Comparison of ENCODE assay signal across 1 cellular context in genomic region chr3:100268986-100269385, GRCh38.
TF ChIP-seq lines count a peak whose summit lies in the region.

No MANE protein-coding gene starts in this region.

TF ChIP-seq in SK-N-SH, 30 proteins besides CTCF, POLR2A, EP300 and RAD21:
- TF ChIP-seq POLR2AphosphoS5 (IDR thresholded peaks at IDR 0.05; ENCODE audit: low read depth, low read length) (no peak), NFIC (IDR thresholded peaks at IDR 0.05; ENCODE audit: borderline replicate concordance) (no peak), ZBTB33 (IDR thresholded peaks at IDR 0.05; ENCODE audit: borderline replicate concordance, low read depth) (no peak), NRF1 (IDR thresholded peaks at IDR 0.05; ENCODE audit: low read depth, low read length) (no peak), EZH2phosphoT487 (IDR thresholded peaks at IDR 0.05; ENCODE audit: borderline replicate concordance, low read depth) (no peak), SIN3A (IDR thresholded peaks at IDR 0.05; ENCODE audit: borderline replicate concordance, low read depth, low read length) (no peak), TCF12 (IDR thresholded peaks at IDR 0.05) (0 out of 2 replicates have a peak, but pooled peaks have one; percentile 5), RCOR1 (IDR thresholded peaks at IDR 0.05; ENCODE audit: low read length) (no peak)
- TF ChIP-seq, protein P1, sequence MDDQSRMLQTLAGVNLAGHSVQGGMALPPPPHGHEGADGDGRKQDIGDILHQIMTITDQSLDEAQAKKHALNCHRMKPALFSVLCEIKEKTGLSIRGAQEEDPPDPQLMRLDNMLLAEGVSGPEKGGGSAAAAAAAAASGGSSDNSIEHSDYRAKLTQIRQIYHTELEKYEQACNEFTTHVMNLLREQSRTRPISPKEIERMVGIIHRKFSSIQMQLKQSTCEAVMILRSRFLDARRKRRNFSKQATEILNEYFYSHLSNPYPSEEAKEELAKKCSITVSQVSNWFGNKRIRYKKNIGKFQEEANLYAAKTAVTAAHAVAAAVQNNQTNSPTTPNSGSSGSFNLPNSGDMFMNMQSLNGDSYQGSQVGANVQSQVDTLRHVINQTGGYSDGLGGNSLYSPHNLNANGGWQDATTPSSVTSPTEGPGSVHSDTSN (IDR thresholded peaks at IDR 0.05), result no peak
